ENCODE assay signal across 1 cellular context in the genomic region with DNA sequence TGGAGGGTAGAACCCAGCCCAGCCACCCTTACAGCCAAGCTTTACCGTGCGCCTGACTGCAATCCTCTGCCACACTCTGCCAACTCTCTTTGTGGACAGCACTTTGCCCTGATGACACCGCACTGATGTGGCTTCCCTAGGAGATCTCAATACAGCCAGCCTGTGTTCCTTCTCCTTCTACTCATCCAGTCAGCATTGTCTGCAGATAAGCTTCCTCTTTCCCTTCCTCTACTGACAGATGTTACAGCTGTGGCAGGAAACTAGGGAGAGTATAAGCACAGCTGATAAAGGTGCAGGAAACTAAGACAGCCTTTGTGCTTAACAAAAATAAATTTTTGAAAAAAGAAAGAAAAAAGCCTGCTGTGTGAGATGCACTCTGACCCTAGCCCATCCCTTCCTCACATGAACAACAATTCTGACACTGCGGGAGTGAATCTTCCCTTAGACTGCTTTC.
TF ChIP-seq lines count a peak whose summit lies in the region.

No MANE protein-coding gene starts in this region.

TF ChIP-seq in K562, 482 proteins besides CTCF, POLR2A, EP300 and RAD21 (continued from another document and continues in another):
- peak; percentile 25; the same call in 1 of the 2 replicates for TF ChIP-seq MTA3 (IDR thresholded peaks at IDR 0.05; ENCODE audit: borderline replicate concordance)
- TF ChIP-seq SOX6 (IDR thresholded peaks at IDR 0.05), result peak; percentile 76
- TF ChIP-seq PHF8 (IDR thresholded peaks at IDR 0.05; ENCODE audit: borderline replicate concordance, low read length), result no peak
- no peak for TF ChIP-seq ZKSCAN3 (CRISPR knock-in tag; IDR thresholded peaks at IDR 0.05)
- TF ChIP-seq TRIM24 (IDR thresholded peaks at IDR 0.05), result peak; percentile 63 to 73; a peak in 3 of 4 replicates
- TF ChIP-seq, protein P1, sequence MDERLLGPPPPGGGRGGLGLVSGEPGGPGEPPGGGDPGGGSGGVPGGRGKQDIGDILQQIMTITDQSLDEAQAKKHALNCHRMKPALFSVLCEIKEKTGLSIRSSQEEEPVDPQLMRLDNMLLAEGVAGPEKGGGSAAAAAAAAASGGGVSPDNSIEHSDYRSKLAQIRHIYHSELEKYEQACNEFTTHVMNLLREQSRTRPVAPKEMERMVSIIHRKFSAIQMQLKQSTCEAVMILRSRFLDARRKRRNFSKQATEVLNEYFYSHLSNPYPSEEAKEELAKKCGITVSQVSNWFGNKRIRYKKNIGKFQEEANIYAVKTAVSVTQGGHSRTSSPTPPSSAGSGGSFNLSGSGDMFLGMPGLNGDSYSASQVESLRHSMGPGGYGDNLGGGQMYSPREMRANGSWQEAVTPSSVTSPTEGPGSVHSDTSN (CRISPR knock-in tag; IDR thresholded peaks at IDR 0.05; ENCODE audit: low read depth), result no peak
- TF ChIP-seq, protein P1 (tag; conservative IDR thresholded peaks at IDR 0.05; ENCODE audit: low read depth), result peak; percentile 38; the same call in 1 of the 2 replicates
- TF ChIP-seq, protein P2, sequence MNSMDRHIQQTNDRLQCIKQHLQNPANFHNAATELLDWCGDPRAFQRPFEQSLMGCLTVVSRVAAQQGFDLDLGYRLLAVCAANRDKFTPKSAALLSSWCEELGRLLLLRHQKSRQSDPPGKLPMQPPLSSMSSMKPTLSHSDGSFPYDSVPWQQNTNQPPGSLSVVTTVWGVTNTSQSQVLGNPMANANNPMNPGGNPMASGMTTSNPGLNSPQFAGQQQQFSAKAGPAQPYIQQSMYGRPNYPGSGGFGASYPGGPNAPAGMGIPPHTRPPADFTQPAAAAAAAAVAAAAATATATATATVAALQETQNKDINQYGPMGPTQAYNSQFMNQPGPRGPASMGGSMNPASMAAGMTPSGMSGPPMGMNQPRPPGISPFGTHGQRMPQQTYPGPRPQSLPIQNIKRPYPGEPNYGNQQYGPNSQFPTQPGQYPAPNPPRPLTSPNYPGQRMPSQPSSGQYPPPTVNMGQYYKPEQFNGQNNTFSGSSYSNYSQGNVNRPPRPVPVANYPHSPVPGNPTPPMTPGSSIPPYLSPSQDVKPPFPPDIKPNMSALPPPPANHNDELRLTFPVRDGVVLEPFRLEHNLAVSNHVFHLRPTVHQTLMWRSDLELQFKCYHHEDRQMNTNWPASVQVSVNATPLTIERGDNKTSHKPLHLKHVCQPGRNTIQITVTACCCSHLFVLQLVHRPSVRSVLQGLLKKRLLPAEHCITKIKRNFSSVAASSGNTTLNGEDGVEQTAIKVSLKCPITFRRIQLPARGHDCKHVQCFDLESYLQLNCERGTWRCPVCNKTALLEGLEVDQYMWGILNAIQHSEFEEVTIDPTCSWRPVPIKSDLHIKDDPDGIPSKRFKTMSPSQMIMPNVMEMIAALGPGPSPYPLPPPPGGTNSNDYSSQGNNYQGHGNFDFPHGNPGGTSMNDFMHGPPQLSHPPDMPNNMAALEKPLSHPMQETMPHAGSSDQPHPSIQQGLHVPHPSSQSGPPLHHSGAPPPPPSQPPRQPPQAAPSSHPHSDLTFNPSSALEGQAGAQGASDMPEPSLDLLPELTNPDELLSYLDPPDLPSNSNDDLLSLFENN (IDR thresholded peaks at IDR 0.05; ENCODE audit: low read depth in 2 of 2, low read length in 2 of 2), result peak in 1 of 2 experiments; percentile 76; a peak in 1 of 4 replicates
- peak; percentile 29; the same call in 1 of the 2 replicates for TF ChIP-seq C11orf30 (IDR thresholded peaks at IDR 0.05; ENCODE audit: low read depth)
- TF ChIP-seq, protein P3, sequence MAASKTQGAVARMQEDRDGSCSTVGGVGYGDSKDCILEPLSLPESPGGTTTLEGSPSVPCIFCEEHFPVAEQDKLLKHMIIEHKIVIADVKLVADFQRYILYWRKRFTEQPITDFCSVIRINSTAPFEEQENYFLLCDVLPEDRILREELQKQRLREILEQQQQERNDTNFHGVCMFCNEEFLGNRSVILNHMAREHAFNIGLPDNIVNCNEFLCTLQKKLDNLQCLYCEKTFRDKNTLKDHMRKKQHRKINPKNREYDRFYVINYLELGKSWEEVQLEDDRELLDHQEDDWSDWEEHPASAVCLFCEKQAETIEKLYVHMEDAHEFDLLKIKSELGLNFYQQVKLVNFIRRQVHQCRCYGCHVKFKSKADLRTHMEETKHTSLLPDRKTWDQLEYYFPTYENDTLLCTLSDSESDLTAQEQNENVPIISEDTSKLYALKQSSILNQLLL (CRISPR knock-in tag; IDR thresholded peaks at IDR 0.05; ENCODE audit: borderline replicate concordance), result no peak
- TF ChIP-seq TBL1XR1 (IDR thresholded peaks at IDR 0.05; ENCODE audit: low read length in 2 of 2), result peak in 1 of 2 experiments; percentile 26; a peak in 1 of 4 replicates
- TF ChIP-seq, protein P4, sequence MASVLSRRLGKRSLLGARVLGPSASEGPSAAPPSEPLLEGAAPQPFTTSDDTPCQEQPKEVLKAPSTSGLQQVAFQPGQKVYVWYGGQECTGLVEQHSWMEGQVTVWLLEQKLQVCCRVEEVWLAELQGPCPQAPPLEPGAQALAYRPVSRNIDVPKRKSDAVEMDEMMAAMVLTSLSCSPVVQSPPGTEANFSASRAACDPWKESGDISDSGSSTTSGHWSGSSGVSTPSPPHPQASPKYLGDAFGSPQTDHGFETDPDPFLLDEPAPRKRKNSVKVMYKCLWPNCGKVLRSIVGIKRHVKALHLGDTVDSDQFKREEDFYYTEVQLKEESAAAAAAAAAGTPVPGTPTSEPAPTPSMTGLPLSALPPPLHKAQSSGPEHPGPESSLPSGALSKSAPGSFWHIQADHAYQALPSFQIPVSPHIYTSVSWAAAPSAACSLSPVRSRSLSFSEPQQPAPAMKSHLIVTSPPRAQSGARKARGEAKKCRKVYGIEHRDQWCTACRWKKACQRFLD (CRISPR knock-in tag; IDR thresholded peaks at IDR 0.05), result peak; percentile 75; the same call in 1 of the 2 replicates
- TF ChIP-seq MAFF (IDR thresholded peaks at IDR 0.05; ENCODE audit: low read length), result peak; percentile 23; the same call in 1 of the 2 replicates
- TF ChIP-seq ZBTB17 (CRISPR knock-in tag; IDR thresholded peaks at IDR 0.05), result no peak
- TF ChIP-seq, protein P5, sequence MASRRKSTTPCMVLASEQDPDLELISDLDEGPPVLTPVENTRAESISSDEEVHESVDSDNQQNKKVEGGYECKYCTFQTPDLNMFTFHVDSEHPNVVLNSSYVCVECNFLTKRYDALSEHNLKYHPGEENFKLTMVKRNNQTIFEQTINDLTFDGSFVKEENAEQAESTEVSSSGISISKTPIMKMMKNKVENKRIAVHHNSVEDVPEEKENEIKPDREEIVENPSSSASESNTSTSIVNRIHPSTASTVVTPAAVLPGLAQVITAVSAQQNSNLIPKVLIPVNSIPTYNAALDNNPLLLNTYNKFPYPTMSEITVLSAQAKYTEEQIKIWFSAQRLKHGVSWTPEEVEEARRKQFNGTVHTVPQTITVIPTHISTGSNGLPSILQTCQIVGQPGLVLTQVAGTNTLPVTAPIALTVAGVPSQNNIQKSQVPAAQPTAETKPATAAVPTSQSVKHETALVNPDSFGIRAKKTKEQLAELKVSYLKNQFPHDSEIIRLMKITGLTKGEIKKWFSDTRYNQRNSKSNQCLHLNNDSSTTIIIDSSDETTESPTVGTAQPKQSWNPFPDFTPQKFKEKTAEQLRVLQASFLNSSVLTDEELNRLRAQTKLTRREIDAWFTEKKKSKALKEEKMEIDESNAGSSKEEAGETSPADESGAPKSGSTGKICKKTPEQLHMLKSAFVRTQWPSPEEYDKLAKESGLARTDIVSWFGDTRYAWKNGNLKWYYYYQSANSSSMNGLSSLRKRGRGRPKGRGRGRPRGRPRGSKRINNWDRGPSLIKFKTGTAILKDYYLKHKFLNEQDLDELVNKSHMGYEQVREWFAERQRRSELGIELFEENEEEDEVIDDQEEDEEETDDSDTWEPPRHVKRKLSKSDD (conservative IDR thresholded peaks at IDR 0.05; ENCODE audit: low read length), result no peak
- TF ChIP-seq HMG20B (CRISPR knock-in tag; IDR thresholded peaks at IDR 0.05), result no peak
- no peak for TF ChIP-seq CCAR2 (IDR thresholded peaks at IDR 0.05; ENCODE audit: low read depth, low read length)
- TF ChIP-seq SMARCC2 (IDR thresholded peaks at IDR 0.05; ENCODE audit: low read depth), result no peak
- TF ChIP-seq, protein P6, sequence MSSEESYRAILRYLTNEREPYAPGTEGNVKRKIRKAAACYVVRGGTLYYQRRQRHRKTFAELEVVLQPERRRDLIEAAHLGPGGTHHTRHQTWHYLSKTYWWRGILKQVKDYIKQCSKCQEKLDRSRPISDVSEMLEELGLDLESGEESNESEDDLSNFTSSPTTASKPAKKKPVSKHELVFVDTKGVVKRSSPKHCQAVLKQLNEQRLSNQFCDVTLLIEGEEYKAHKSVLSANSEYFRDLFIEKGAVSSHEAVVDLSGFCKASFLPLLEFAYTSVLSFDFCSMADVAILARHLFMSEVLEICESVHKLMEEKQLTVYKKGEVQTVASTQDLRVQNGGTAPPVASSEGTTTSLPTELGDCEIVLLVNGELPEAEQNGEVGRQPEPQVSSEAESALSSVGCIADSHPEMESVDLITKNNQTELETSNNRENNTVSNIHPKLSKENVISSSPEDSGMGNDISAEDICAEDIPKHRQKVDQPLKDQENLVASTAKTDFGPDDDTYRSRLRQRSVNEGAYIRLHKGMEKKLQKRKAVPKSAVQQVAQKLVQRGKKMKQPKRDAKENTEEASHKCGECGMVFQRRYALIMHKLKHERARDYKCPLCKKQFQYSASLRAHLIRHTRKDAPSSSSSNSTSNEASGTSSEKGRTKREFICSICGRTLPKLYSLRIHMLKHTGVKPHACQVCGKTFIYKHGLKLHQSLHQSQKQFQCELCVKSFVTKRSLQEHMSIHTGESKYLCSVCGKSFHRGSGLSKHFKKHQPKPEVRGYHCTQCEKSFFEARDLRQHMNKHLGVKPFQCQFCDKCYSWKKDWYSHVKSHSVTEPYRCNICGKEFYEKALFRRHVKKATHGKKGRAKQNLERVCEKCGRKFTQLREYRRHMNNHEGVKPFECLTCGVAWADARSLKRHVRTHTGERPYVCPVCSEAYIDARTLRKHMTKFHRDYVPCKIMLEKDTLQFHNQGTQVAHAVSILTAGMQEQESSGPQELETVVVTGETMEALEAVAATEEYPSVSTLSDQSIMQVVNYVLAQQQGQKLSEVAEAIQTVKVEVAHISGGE (CRISPR knock-in tag; IDR thresholded peaks at IDR 0.05), result no peak
- TF ChIP-seq, protein P7, sequence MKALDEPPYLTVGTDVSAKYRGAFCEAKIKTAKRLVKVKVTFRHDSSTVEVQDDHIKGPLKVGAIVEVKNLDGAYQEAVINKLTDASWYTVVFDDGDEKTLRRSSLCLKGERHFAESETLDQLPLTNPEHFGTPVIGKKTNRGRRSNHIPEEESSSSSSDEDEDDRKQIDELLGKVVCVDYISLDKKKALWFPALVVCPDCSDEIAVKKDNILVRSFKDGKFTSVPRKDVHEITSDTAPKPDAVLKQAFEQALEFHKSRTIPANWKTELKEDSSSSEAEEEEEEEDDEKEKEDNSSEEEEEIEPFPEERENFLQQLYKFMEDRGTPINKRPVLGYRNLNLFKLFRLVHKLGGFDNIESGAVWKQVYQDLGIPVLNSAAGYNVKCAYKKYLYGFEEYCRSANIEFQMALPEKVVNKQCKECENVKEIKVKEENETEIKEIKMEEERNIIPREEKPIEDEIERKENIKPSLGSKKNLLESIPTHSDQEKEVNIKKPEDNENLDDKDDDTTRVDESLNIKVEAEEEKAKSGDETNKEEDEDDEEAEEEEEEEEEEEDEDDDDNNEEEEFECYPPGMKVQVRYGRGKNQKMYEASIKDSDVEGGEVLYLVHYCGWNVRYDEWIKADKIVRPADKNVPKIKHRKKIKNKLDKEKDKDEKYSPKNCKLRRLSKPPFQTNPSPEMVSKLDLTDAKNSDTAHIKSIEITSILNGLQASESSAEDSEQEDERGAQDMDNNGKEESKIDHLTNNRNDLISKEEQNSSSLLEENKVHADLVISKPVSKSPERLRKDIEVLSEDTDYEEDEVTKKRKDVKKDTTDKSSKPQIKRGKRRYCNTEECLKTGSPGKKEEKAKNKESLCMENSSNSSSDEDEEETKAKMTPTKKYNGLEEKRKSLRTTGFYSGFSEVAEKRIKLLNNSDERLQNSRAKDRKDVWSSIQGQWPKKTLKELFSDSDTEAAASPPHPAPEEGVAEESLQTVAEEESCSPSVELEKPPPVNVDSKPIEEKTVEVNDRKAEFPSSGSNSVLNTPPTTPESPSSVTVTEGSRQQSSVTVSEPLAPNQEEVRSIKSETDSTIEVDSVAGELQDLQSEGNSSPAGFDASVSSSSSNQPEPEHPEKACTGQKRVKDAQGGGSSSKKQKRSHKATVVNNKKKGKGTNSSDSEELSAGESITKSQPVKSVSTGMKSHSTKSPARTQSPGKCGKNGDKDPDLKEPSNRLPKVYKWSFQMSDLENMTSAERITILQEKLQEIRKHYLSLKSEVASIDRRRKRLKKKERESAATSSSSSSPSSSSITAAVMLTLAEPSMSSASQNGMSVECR (CRISPR knock-in tag; IDR thresholded peaks at IDR 0.05), result peak; percentile 78
- peak; percentile 88 for TF ChIP-seq TCF3 (CRISPR knock-in tag; IDR thresholded peaks at IDR 0.05)
- peak; percentile 58; the same call in 1 of the 2 replicates for TF ChIP-seq JUND (IDR thresholded peaks at IDR 0.05; ENCODE audit: borderline replicate concordance, low read depth, low read length)
- TF ChIP-seq JUND (tag; IDR thresholded peaks at IDR 0.05; ENCODE audit: borderline replicate concordance, low read depth, low read length), result no peak
- no peak for TF ChIP-seq NCOA4 (IDR thresholded peaks at IDR 0.05; ENCODE audit: partially characterized antibody)
- TF ChIP-seq RNF2 (IDR thresholded peaks at IDR 0.05), result no peak
- no peak for TF ChIP-seq SNIP1 (IDR thresholded peaks at IDR 0.05; ENCODE audit: low read depth)
- no peak for TF ChIP-seq NR2C2 (CRISPR knock-in tag; IDR thresholded peaks at IDR 0.05)
- TF ChIP-seq NR2C2 (tag; IDR thresholded peaks at IDR 0.05), result peak; percentile 47; the same call in 1 of the 2 replicates
- TF ChIP-seq CCNT2 (IDR thresholded peaks at IDR 0.05; ENCODE audit: borderline replicate concordance, extremely low read depth, insufficient read length, low read depth, low read length), result peak; percentile 21
- no peak for TF ChIP-seq ZBTB7A (IDR thresholded peaks at IDR 0.05; ENCODE audit: borderline replicate concordance, control insufficient read depth, low read depth, low read length)
- peak; percentile 35 for TF ChIP-seq DACH1 (IDR thresholded peaks at IDR 0.05; ENCODE audit: partially characterized antibody)
- peak; percentile 18; the same call in 1 of the 2 replicates for TF ChIP-seq FOXM1 (IDR thresholded peaks at IDR 0.05; ENCODE audit: low read depth)
- TF ChIP-seq FOXM1 (CRISPR knock-in tag; IDR thresholded peaks at IDR 0.05; ENCODE audit: low read depth), result no peak
- TF ChIP-seq ETV1 (tag; conservative IDR thresholded peaks at IDR 0.05; ENCODE audit: low read depth), result peak; percentile 88
- peak; percentile 43; the same call in 1 of the 2 replicates for TF ChIP-seq STAT5A (IDR thresholded peaks at IDR 0.05; ENCODE audit: borderline replicate concordance, low read length)
- TF ChIP-seq SIN3A (IDR thresholded peaks at IDR 0.05; ENCODE audit: borderline replicate concordance in 2 of 2, control insufficient read depth in 1 of 2, low read depth in 2 of 2, low read length in 2 of 2), result peak in 1 of 2 experiments; percentile 52; a peak in 1 of 4 replicates
- no peak for TF ChIP-seq PHB (CRISPR knock-in tag; IDR thresholded peaks at IDR 0.05)
- TF ChIP-seq CHD2 (IDR thresholded peaks at IDR 0.05; ENCODE audit: low read depth, low read length), result no peak
- no peak for TF ChIP-seq ZFPM2 (CRISPR knock-in tag; IDR thresholded peaks at IDR 0.05)
- TF ChIP-seq ARID1B (IDR thresholded peaks at IDR 0.05), result peak; percentile 86
- TF ChIP-seq KLF16 (IDR thresholded peaks at IDR 0.05), result peak; percentile 14; the same call in 1 of the 2 replicates
- peak; percentile 54 for TF ChIP-seq MTA2 (IDR thresholded peaks at IDR 0.05; ENCODE audit: low read depth)
